1 cellular context compared by ENCODE assay signal in genomic region chr1:3858231-3858981, GRCh38.
TF ChIP-seq lines count a peak whose summit lies in the region.

No MANE protein-coding gene starts in this region.

TF ChIP-seq in HepG2, 621 proteins besides CTCF, POLR2A, EP300 and RAD21 (continues in another document):
- TF ChIP-seq HNF1A (IDR thresholded peaks at IDR 0.05; ENCODE audit: low read depth) = no peak
- no peak for TF ChIP-seq HNF1A (CRISPR knock-in tag; IDR thresholded peaks at IDR 0.05; ENCODE audit: borderline replicate concordance)
- no peak for TF ChIP-seq ARID5B (CRISPR knock-in tag; IDR thresholded peaks at IDR 0.05)
- TF ChIP-seq E2F1 (CRISPR knock-in tag; IDR thresholded peaks at IDR 0.05) = no peak
- TF ChIP-seq PRDM4 (CRISPR knock-in tag; IDR thresholded peaks at IDR 0.05; ENCODE audit: borderline replicate concordance) = no peak
- TF ChIP-seq ZNF432 (CRISPR knock-in tag; IDR thresholded peaks at IDR 0.05; ENCODE audit: borderline replicate concordance) = no peak
- TF ChIP-seq GATAD1 (CRISPR knock-in tag; IDR thresholded peaks at IDR 0.05) = no peak
- no peak for TF ChIP-seq THYN1 (CRISPR knock-in tag; IDR thresholded peaks at IDR 0.05; ENCODE audit: borderline replicate concordance, low read depth)
- peak; percentile 25; the same call in 1 of the 2 replicates for TF ChIP-seq HOXA3 (CRISPR knock-in tag; IDR thresholded peaks at IDR 0.05)
- TF ChIP-seq ZNF674 (CRISPR knock-in tag; IDR thresholded peaks at IDR 0.05; ENCODE audit: low read depth) = no peak
- TF ChIP-seq MAX (IDR thresholded peaks at IDR 0.05) = peak; percentile 85
- TF ChIP-seq AHR (CRISPR knock-in tag; IDR thresholded peaks at IDR 0.05) = peak; percentile 17; the same call in 1 of the 2 replicates
- no peak for TF ChIP-seq POLR2G (IDR thresholded peaks at IDR 0.05; ENCODE audit: low read depth, low read length)
- no peak for TF ChIP-seq PHF8 (CRISPR knock-in tag; IDR thresholded peaks at IDR 0.05)
- no peak for TF ChIP-seq RBFOX2 (IDR thresholded peaks at IDR 0.05; ENCODE audit: low read depth, low read length)
- TF ChIP-seq HMG20B (CRISPR knock-in tag; conservative IDR thresholded peaks at IDR 0.05) = no peak
- no peak for TF ChIP-seq KLF16 (CRISPR knock-in tag; IDR thresholded peaks at IDR 0.05)
- no peak for TF ChIP-seq HHEX (CRISPR knock-in tag; IDR thresholded peaks at IDR 0.05)
- 0 out of 2 replicates have a peak, but pooled peaks have one; percentile 1 for TF ChIP-seq HOXA5 (CRISPR knock-in tag; IDR thresholded peaks at IDR 0.05)
- no peak for TF ChIP-seq ZNF788 (CRISPR knock-in tag; IDR thresholded peaks at IDR 0.05; ENCODE audit: borderline replicate concordance)
- TF ChIP-seq MAF1 (CRISPR knock-in tag; IDR thresholded peaks at IDR 0.05; ENCODE audit: borderline replicate concordance) = no peak
- no peak for TF ChIP-seq ZNF660 (CRISPR knock-in tag; IDR thresholded peaks at IDR 0.05; ENCODE audit: borderline replicate concordance, low read depth)
- no peak for TF ChIP-seq ZNF609 (CRISPR knock-in tag; IDR thresholded peaks at IDR 0.05; ENCODE audit: borderline replicate concordance)
- no peak for TF ChIP-seq ZNF33A (CRISPR knock-in tag; IDR thresholded peaks at IDR 0.05; ENCODE audit: borderline replicate concordance)
- TF ChIP-seq ATF7 (IDR thresholded peaks at IDR 0.05) = no peak
- TF ChIP-seq ATF7 (CRISPR knock-in tag; IDR thresholded peaks at IDR 0.05) = no peak
- TF ChIP-seq NBN (conservative IDR thresholded peaks at IDR 0.05) = no peak
- TF ChIP-seq PCBP1 (IDR thresholded peaks at IDR 0.05; ENCODE audit: borderline replicate concordance, low read depth, low read length) = no peak
- TF ChIP-seq PRPF4 (IDR thresholded peaks at IDR 0.05; ENCODE audit: low read depth, low read length, poor library complexity, severe bottlenecking) = no peak
- no peak for TF ChIP-seq DNMT3B (CRISPR knock-in tag; conservative IDR thresholded peaks at IDR 0.05)
- TF ChIP-seq NPAS2 (CRISPR knock-in tag; IDR thresholded peaks at IDR 0.05; ENCODE audit: borderline replicate concordance) = no peak
- no peak for TF ChIP-seq MED1 (CRISPR knock-in tag; IDR thresholded peaks at IDR 0.05)
- TF ChIP-seq TBX3 (IDR thresholded peaks at IDR 0.05; ENCODE audit: borderline replicate concordance) = no peak
- no peak for TF ChIP-seq NFATC3 (CRISPR knock-in tag; IDR thresholded peaks at IDR 0.05)
- no peak for TF ChIP-seq JDP2 (CRISPR knock-in tag; IDR thresholded peaks at IDR 0.05; ENCODE audit: borderline replicate concordance)
- TF ChIP-seq ZC3H4 (CRISPR knock-in tag; IDR thresholded peaks at IDR 0.05; ENCODE audit: borderline replicate concordance) = no peak
- no peak for TF ChIP-seq GTF3A (CRISPR knock-in tag; conservative IDR thresholded peaks at IDR 0.05)
- TF ChIP-seq KLF11 (CRISPR knock-in tag; IDR thresholded peaks at IDR 0.05) = no peak
- TF ChIP-seq ZNF580 (CRISPR knock-in tag; IDR thresholded peaks at IDR 0.05; ENCODE audit: borderline replicate concordance, low read depth) = 0 out of 2 replicates have a peak, but pooled peaks have one; percentile 10
- TF ChIP-seq ZUFSP (CRISPR knock-in tag; IDR thresholded peaks at IDR 0.05; ENCODE audit: borderline replicate concordance) = no peak
- peak; percentile 51 for TF ChIP-seq SAP130 (CRISPR knock-in tag; IDR thresholded peaks at IDR 0.05; ENCODE audit: low read depth)
